Comparison of ENCODE assay signal across 9 cellular contexts in the genomic region with DNA sequence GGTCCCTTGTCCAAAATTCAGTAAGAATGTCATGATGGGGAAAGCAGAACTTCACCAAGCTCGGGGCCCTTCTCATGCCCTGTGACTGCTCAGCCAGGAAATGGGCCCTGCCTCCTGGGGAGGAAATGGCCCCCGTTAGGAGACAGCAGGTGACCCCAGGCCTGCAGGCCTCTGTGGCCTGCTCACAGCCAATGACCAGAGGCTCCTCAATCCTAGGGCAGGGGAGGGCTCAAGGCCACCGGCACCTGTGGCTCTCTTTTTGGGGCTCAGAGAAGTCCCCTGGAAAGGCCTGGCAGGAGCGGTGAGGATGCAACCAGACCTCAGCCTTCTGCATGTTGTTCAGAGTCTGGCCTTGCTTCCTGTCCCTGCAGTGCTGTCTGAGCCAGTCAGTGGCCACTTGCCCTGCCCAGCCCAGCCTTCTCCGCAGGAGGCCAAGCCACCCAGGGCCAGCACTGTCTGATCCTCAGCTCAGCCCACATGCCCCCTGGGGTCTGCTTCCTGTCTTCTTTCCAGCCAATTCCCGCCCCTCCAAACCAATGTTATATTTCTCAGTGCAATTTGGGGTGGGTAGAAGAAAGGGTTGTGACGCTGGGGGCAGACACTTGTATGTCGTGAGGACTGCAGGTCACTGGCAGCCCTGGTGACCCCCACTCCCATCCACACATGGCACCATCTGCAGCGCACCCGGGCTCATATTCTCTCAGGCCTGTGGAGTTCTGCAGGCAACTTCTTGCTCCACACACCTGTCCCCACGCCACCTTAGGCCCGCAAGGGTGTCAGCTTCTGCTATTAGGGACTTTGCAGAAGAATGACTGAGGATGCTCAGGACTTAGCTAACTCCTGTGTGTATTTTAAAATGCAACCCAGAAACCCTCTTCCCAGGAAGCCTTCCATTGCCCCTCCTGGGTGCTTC.
DNase-seq lines count a peak whose midpoint lies in the region; ATAC-seq and TF ChIP-seq lines count a peak whose summit lies in the region.
"Had no signal": no experiment of that assay in that cellular context is flagged by ENCODE, and none has a peak within 500 bp of the region (broad histone marks: within the 10 kb centered on the region; RNA-seq: fewer than 3 reads in every experiment).

No MANE protein-coding gene starts in this region.

- H3K9me3 Mint-ChIP-seq in activated naive CD4-positive, alpha-beta T cell treated with anti-CD3 and anti-CD28 coated beads, Interleukin-2, amount 10 ng/mL, durations not matched to agents 7 days and 5 days: no peaks in the 10 kb centered on the region
- no peaks in the 10 kb centered on the region for H3K9me3 Mint-ChIP-seq in endodermal cell
- H3K9me3 Mint-ChIP-seq in stimulated activated naive B cell treated with anti-CD40 and anti-IgM and Interleukin-4, amounts not matched to agents 10 μg/mL and 1 μg/mL and 100 μg/mL, for 72 hours: no peaks in the 10 kb centered on the region
- H3K9me3 Mint-ChIP-seq: type B pancreatic cell had no signal

- no peak for TF ChIP-seq POLR2A in stomach (IDR thresholded peaks at IDR 0.05)

- peaks cover 22% of the 10 kb centered on the region for H3K4me1 Mint-ChIP-seq in activated naive CD4-positive, alpha-beta T cell treated with anti-CD3 and anti-CD28 coated beads, Interleukin-2, amount 10 ng/mL, durations not matched to agents 7 days and 5 days
- H3K4me1 Mint-ChIP-seq in endodermal cell: peaks cover 49% of the 10 kb centered on the region
- peaks cover 0 to 52% of the 10 kb centered on the region in 2 donors for H3K4me1 Mint-ChIP-seq in stimulated activated naive B cell treated with anti-CD40 and anti-IgM and Interleukin-4, amounts not matched to agents 10 μg/mL and 1 μg/mL and 100 μg/mL, for 72 hours

- peak overlapping the region; percentile 62 for H3K4me3 Mint-ChIP-seq in activated naive CD4-positive, alpha-beta T cell treated with anti-CD3 and anti-CD28 coated beads, Interleukin-2, amount 10 ng/mL, durations not matched to agents 7 days and 5 days
- no peak overlapping the region for H3K4me3 Mint-ChIP-seq in endodermal cell
- peak overlapping the region; percentile 77 to 86 for H3K4me3 Mint-ChIP-seq in stimulated activated naive B cell treated with anti-CD40 and anti-IgM and Interleukin-4, amounts not matched to agents 10 μg/mL and 1 μg/mL and 100 μg/mL, for 72 hours

- no peaks in the 10 kb centered on the region for H3K9me3 ChIP-seq in endodermal cell (ENCODE audit: control insufficient read depth, low read length)
- no peaks in the 10 kb centered on the region for H3K9me3 ChIP-seq in stomach
- H3K9me3 ChIP-seq in effector memory CD4-positive, alpha-beta T cell (ENCODE audit: control insufficient read depth, low read length): no peaks in the 10 kb centered on the region

- TF ChIP-seq CTCF in endodermal cell (conservative IDR thresholded peaks at IDR 0.05): no peak
- TF ChIP-seq CTCF in stomach (IDR thresholded peaks at IDR 0.05): no peak

- H3K4me1 ChIP-seq in endodermal cell (ENCODE audit: control insufficient read depth, insufficient read depth, low read length) (peaks cover 22% of the 10 kb centered on the region), stomach (peaks cover 6 to 82% (median 65%) of the 10 kb centered on the region in 4 donors)
- H3K4me1 ChIP-seq in effector memory CD4-positive, alpha-beta T cell (ENCODE audit: control insufficient read depth, insufficient read depth, low read length, poor library complexity, severe bottlenecking): peaks cover 8% of the 10 kb centered on the region

- intact Hi-C loops in stomach (cut with DNase I; ENCODE audit: low total_unique reads): no loop called here

- peaks cover 18% of the 10 kb centered on the region for H3K36me3 Mint-ChIP-seq in activated naive CD4-positive, alpha-beta T cell treated with anti-CD3 and anti-CD28 coated beads, Interleukin-2, amount 10 ng/mL, durations not matched to agents 7 days and 5 days
- H3K36me3 Mint-ChIP-seq in endodermal cell (ENCODE audit: low read depth): no peaks in the 10 kb centered on the region
- peaks cover 26 to 50% of the 10 kb centered on the region in 2 donors for H3K36me3 Mint-ChIP-seq in stimulated activated naive B cell treated with anti-CD40 and anti-IgM and Interleukin-4, amounts not matched to agents 10 μg/mL and 1 μg/mL and 100 μg/mL, for 72 hours
- H3K36me3 Mint-ChIP-seq: type B pancreatic cell had no signal

- no peaks in the 10 kb centered on the region for H3K27me3 Mint-ChIP-seq in activated naive CD4-positive, alpha-beta T cell treated with anti-CD3 and anti-CD28 coated beads, Interleukin-2, amount 10 ng/mL, durations not matched to agents 7 days and 5 days
- no peaks in the 10 kb centered on the region for H3K27me3 Mint-ChIP-seq in endodermal cell (ENCODE audit: insufficient read depth)
- H3K27me3 Mint-ChIP-seq in stimulated activated naive B cell treated with anti-CD40 and anti-IgM and Interleukin-4, amounts not matched to agents 10 μg/mL and 1 μg/mL and 100 μg/mL, for 72 hours: no peaks in the 10 kb centered on the region
- H3K27me3 Mint-ChIP-seq: type B pancreatic cell had no signal

- 79 to 88% methylated on average over 7 to 12 of the region's 12 CpGs for WGBS in endodermal cell (ENCODE audit: insufficient coverage in 1 of 2, insufficient read length in 1 of 2), 2 experiments
- 76 to 89% (median 84%) methylated on average over 12 of the region's 12 CpGs for WGBS in stomach, 5 donors

- ATAC-seq in stimulated activated naive B cell treated with anti-CD40 and anti-IgM and Interleukin-4, amounts not matched to agents 10 μg/mL and 1 μg/mL and 100 μg/mL, for 72 hours (replicated peaks): peak; percentile 33
- ATAC-seq in GM21737 (IDR thresholded peaks at IDR 0.05; ENCODE audit: unreplicated experiment): no peak

- H3K9ac ChIP-seq in endodermal cell (ENCODE audit: extremely low read depth, low read length, poor library complexity, severe bottlenecking): no peak overlapping the region

- peak; percentile 49 for DNase-seq in activated naive CD4-positive, alpha-beta T cell treated with anti-CD3 and anti-CD28 coated beads, Interleukin-2, amount 10 ng/mL, durations not matched to agents 7 days and 5 days
- DNase-seq in activated naive CD4-positive, alpha-beta T cell treated with Interleukin-2 at 50 U/mL for 16 hours: no peak
- DNase-seq in NOMO-1 treated with DMSO at 0.1 percent for 48 hours (lab: John Stamatoyannopoulos, UW; ENCODE audit: unreplicated experiment): peak; percentile 30
- peak; percentile 86 for DNase-seq in endodermal cell
- no peak for DNase-seq in stimulated activated naive B cell treated with anti-CD40 and anti-IgM and Interleukin-4, amounts not matched to agents 10 μg/mL and 1 μg/mL and 100 μg/mL, for 72 hours
- no peak for DNase-seq in stomach
- DNase-seq in effector memory CD4-positive, alpha-beta T cell: no peak

- H3K4me3 ChIP-seq in endodermal cell (ENCODE audit: low read length): no peak overlapping the region
- H3K4me3 ChIP-seq in stomach: no peak overlapping the region
- H3K4me3 ChIP-seq in effector memory CD4-positive, alpha-beta T cell (ENCODE audit: insufficient read depth, low read depth, low read length, poor library complexity, severe bottlenecking): no peak overlapping the region

- H3K27ac Mint-ChIP-seq in activated naive CD4-positive, alpha-beta T cell treated with anti-CD3 and anti-CD28 coated beads, Interleukin-2, amount 10 ng/mL, durations not matched to agents 7 days and 5 days: peak overlapping the region; percentile 98
- no peak overlapping the region for H3K27ac Mint-ChIP-seq in endodermal cell
- peak overlapping the region; percentile 97 for H3K27ac Mint-ChIP-seq in stimulated activated naive B cell treated with anti-CD40 and anti-IgM and Interleukin-4, amounts not matched to agents 10 μg/mL and 1 μg/mL and 100 μg/mL, for 72 hours

- CTCF ChIA-PET in activated naive CD4-positive, alpha-beta T cell treated with anti-CD3 and anti-CD28 coated beads, Interleukin-2, amount 10 ng/mL, durations not matched to agents 7 days and 5 days (lab: Charles Lee): interaction anchor here (0.6 to 1.4 kb wide), 4 partner anchors 9 to 470 kb away, joined by 3 to 5 read pairs (median 3); no protein-coding TSS in a partner anchor

- no peak for TF ChIP-seq EP300 in stomach (IDR thresholded peaks at IDR 0.05)

- H3K27me3 ChIP-seq in endodermal cell (ENCODE audit: control insufficient read depth, insufficient read depth, low read length, poor library complexity, severe bottlenecking) (no peaks in the 10 kb centered on the region), stomach (no peaks in the 10 kb centered on the region)
- H3K27me3 ChIP-seq in effector memory CD4-positive, alpha-beta T cell (replicated peaks; ENCODE audit: control insufficient read depth, insufficient read depth, low read length, poor library complexity, severe bottlenecking): no peaks in the 10 kb centered on the region

- H3K27ac ChIP-seq in endodermal cell (ENCODE audit: low read depth, low read length) (peak overlapping the region; percentile 4), stomach (peak overlapping the region in 1 of 5 donors; percentile 57)
- H3K27ac ChIP-seq in effector memory CD4-positive, alpha-beta T cell (ENCODE audit: insufficient read depth, low read length, poor library complexity, severe bottlenecking): no peak overlapping the region

- H3K36me3 ChIP-seq in endodermal cell (ENCODE audit: control insufficient read depth, insufficient read depth, low read length) (no peaks in the 10 kb centered on the region), stomach (no peaks in the 10 kb centered on the region)
- peaks cover 2% of the 10 kb centered on the region for H3K36me3 ChIP-seq in effector memory CD4-positive, alpha-beta T cell (ENCODE audit: control insufficient read depth, insufficient read depth, low read length)

Comparison
In these comparisons a context has a peak if more than half of its experiments do, and no peak if none do; other contexts are left out.
1. DNase-seq: peak in activated naive CD4-positive, alpha-beta T cell treated with anti-CD3 and anti-CD28 coated beads, Interleukin-2, amount 10 ng/mL, durations not matched to agents 7 days and 5 days (single experiment), NOMO-1 treated with DMSO at 0.1 percent for 48 hours (single experiment) and endodermal cell (single experiment); none in activated naive CD4-positive, alpha-beta T cell treated with Interleukin-2 at 50 U/mL for 16 hours (single experiment), stimulated activated naive B cell treated with anti-CD40 and anti-IgM and Interleukin-4, amounts not matched to agents 10 μg/mL and 1 μg/mL and 100 μg/mL, for 72 hours (single experiment), stomach (single experiment) and effector memory CD4-positive, alpha-beta T cell (0 of 3).